Comparison of ENCODE assay signal across 22 cellular contexts in the genomic region with DNA sequence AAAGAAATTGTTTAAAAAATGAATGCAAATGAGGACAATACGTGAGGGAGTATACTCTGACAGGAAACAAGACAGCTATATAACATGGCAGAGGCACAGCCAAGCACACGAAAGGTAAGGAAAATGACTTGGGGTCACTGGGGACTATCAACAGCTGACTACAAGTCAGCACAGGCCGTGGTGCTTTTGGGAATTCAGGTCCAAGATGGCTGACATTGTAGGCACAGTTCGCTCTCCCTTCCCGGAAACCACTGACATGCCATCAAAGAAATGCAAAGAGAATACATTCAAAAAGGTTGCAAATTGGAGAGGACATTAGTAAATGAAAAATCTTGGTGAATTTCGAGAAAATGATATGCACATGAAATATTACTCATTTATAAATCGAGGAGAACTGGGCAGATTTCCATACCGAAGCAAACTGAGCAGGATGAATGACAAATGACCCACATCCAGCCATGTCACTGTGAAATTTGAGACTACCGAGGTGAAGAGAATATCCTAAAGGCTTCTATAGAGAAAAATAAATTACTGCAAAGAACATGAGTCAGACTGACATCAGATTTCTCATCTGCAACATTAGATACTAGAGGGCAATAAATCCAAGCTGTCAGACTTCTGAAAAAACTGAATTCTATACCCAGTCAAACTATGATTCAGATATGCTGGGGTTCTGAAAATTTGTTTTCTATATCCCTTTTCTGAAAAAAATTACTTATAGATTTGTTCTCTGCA.
A peak's percentile ranks its signal among the peaks of the same experiment; 100 is the strongest.
DNase-seq lines count a peak whose midpoint lies in the region; ATAC-seq and TF ChIP-seq lines count a peak whose summit lies in the region.
"Had no signal": no experiment of that assay in that cellular context is flagged by ENCODE, and none has a peak within 500 bp of the region (broad histone marks: within the 10 kb centered on the region; RNA-seq: fewer than 3 reads in every experiment).

No MANE protein-coding gene starts in this region.

- H3K36me3 ChIP-seq in brain microvascular endothelial cell (replicated peaks) (no peaks in the 10 kb centered on the region), mesendoderm (ENCODE audit: control insufficient read depth, insufficient read depth, low read length) (no peaks in the 10 kb centered on the region), BE2C (no peaks in the 10 kb centered on the region)
- H3K36me3 ChIP-seq in naive thymus-derived CD4-positive, alpha-beta T cell (ENCODE audit: control insufficient read depth in 2 of 3, insufficient read depth in 3 of 3, low read length in 3 of 3), result no peaks in the 10 kb centered on the region
- H3K36me3 ChIP-seq: sigmoid colon had no signal

- no peak overlapping the region for H3K4me3 Mint-ChIP-seq in naive thymus-derived CD4-positive, alpha-beta T cell
- H3K4me3 Mint-ChIP-seq: activated CD8-positive, alpha-beta T cell treated with anti-CD3 and anti-CD28 coated beads, Interleukin-2, amount 10 ng/mL, durations not matched to agents 7 days and 5 days; activated naive CD4-positive, alpha-beta T cell treated with anti-CD3 and anti-CD28 coated beads, Interleukin-2, amount 50 U/mL, for 24 hours; activated T-cell treated with anti-CD3 and anti-CD28 coated beads, Interleukin-2, amount 50 U/mL, for 4 hours; B cell; immature natural killer cell; naive thymus-derived CD8-positive, alpha-beta T cell had no signal

- DNase-seq in EL, result peak; percentile 33
- peak; percentile 92 for DNase-seq in M059J (ENCODE audit: low read depth)
- DNase-seq in brain microvascular endothelial cell, result peak; percentile 52
- DNase-seq in mesendoderm, result no peak
- DNase-seq in activated CD4-positive, CD25-positive, alpha-beta regulatory T cell (lab: John Stamatoyannopoulos, UW), result no peak
- DNase-seq in naive thymus-derived CD4-positive, alpha-beta T cell, result no peak
- DNase-seq in BE2C, result no peak
- DNase-seq: activated CD8-positive, alpha-beta T cell treated with anti-CD3 and anti-CD28 coated beads, Interleukin-2, amount 10 ng/mL, durations not matched to agents 7 days and 5 days; activated T-cell treated with anti-CD3 and anti-CD28 coated beads, Interleukin-2, amount 50 U/mL, for 4 hours; body of pancreas; head of caudate nucleus; immature natural killer cell; MM.1S; naive thymus-derived CD8-positive, alpha-beta T cell; NCI-H187 treated with DMSO at 0.1 percent for 48 hours; NCI-H510A treated with DMSO at 0.1 percent for 48 hours; sigmoid colon; stimulated activated CD4-positive, alpha-beta T cell treated with anti-CD3 and anti-CD28 coated beads, Interleukin-1b, Interleukin-23, amount 100 ng/mL, for 48 hours had no signal

- no peak overlapping the region for H3K4me3 ChIP-seq in brain microvascular endothelial cell (ENCODE audit: low read depth, low read length)
- no peak overlapping the region for H3K4me3 ChIP-seq in mesendoderm (ENCODE audit: low read length)
- H3K4me3 ChIP-seq in naive thymus-derived CD4-positive, alpha-beta T cell (ENCODE audit: low read length), result no peak overlapping the region
- H3K4me3 ChIP-seq in BE2C (ENCODE audit: low read depth, low read length), result no peak overlapping the region
- H3K4me3 ChIP-seq: body of pancreas, esophagus muscularis mucosa, sigmoid colon had no signal

- no peak overlapping the region for H4K8ac ChIP-seq in mesendoderm (ENCODE audit: low read depth, low read length)

- TF ChIP-seq CTCF in brain microvascular endothelial cell (IDR thresholded peaks at IDR 0.05; ENCODE audit: low read depth, low read length, missing control alignments) (no peak), BE2C (IDR thresholded peaks at IDR 0.05; ENCODE audit: low read depth, low read length) (no peak)

- H3K36me3 Mint-ChIP-seq in naive thymus-derived CD4-positive, alpha-beta T cell, result peaks cover 4 to 66% (median 28%) of the 10 kb centered on the region in 5 donors

- H2BK120ac ChIP-seq in mesendoderm (ENCODE audit: low read depth, low read length), result no peak overlapping the region

- intact Hi-C loops in naive thymus-derived CD4-positive, alpha-beta T cell (cut with micrococcal nuclease), result no loop called here

- H3K27me3 ChIP-seq in brain microvascular endothelial cell (replicated peaks) (no peaks in the 10 kb centered on the region), mesendoderm (ENCODE audit: insufficient read depth, low read length, poor library complexity) (no peaks in the 10 kb centered on the region), BE2C (no peaks in the 10 kb centered on the region)
- H3K27me3 ChIP-seq in naive thymus-derived CD4-positive, alpha-beta T cell (ENCODE audit: control insufficient read depth in 2 of 2, insufficient read depth in 2 of 2, low read length in 2 of 2), result no peaks in the 10 kb centered on the region
- H3K27me3 ChIP-seq: body of pancreas, esophagus muscularis mucosa, sigmoid colon had no signal

- H3K4me2 ChIP-seq in mesendoderm (ENCODE audit: low read length), result no peak overlapping the region

- H3K27ac ChIP-seq in brain microvascular endothelial cell (no peak overlapping the region), mesendoderm (ENCODE audit: low read depth, low read length) (no peak overlapping the region)
- H3K27ac ChIP-seq in naive thymus-derived CD4-positive, alpha-beta T cell (ENCODE audit: low read depth, low read length), result no peak overlapping the region
- H3K27ac ChIP-seq: body of pancreas, esophagus muscularis mucosa, parathyroid adenoma, sigmoid colon had no signal

- H2BK15ac ChIP-seq in mesendoderm (replicated peaks; ENCODE audit: low read depth), result no peak overlapping the region

- no peak overlapping the region for H2BK5ac ChIP-seq in mesendoderm (ENCODE audit: low read length)

- in situ Hi-C loops in brain microvascular endothelial cell (cut with HindIII; ENCODE audit: low pct_ligation_motif_present, low sequenced_read_pairs), result no loop called here

- no peaks in the 10 kb centered on the region for H3K79me2 ChIP-seq in mesendoderm (ENCODE audit: control insufficient read depth, insufficient read depth, low read length)
- H3K79me2 ChIP-seq: parathyroid adenoma had no signal

- no peak overlapping the region for H3K9ac ChIP-seq in mesendoderm (ENCODE audit: low read length)
- H3K9ac ChIP-seq: parathyroid adenoma had no signal

- no peak overlapping the region for H3K4ac ChIP-seq in mesendoderm (ENCODE audit: low read depth, low read length)

- H3K56ac ChIP-seq in mesendoderm (ENCODE audit: low read length), result peak overlapping the region; percentile 3

- CTCF ChIA-PET in naive thymus-derived CD4-positive, alpha-beta T cell (lab: Charles Lee), result no interaction called here

- H3K18ac ChIP-seq in mesendoderm (ENCODE audit: low read length), result no peak overlapping the region

- no peaks in the 10 kb centered on the region for H3K27me3 Mint-ChIP-seq in naive thymus-derived CD4-positive, alpha-beta T cell
- H3K27me3 Mint-ChIP-seq: activated naive CD4-positive, alpha-beta T cell treated with anti-CD3 and anti-CD28 coated beads, Interleukin-2, amount 50 U/mL, for 24 hours; B cell; naive thymus-derived CD8-positive, alpha-beta T cell had no signal

- no peaks in the 10 kb centered on the region for H3K9me3 ChIP-seq in naive thymus-derived CD4-positive, alpha-beta T cell (ENCODE audit: control insufficient read depth in 2 of 3, low read length in 3 of 3)
- H3K9me3 ChIP-seq in BE2C, result no peaks in the 10 kb centered on the region
- H3K9me3 ChIP-seq: body of pancreas, esophagus muscularis mucosa, sigmoid colon had no signal

- POLR2A ChIA-PET in naive thymus-derived CD4-positive, alpha-beta T cell (lab: Charles Lee), result no interaction called here

- no peak for ATAC-seq in naive thymus-derived CD4-positive, alpha-beta T cell
- ATAC-seq: activated CD8-positive, alpha-beta T cell treated with anti-CD3 and anti-CD28 coated beads, Interleukin-2, amount 10 ng/mL, durations not matched to agents 7 days and 5 days; activated T-cell treated with anti-CD3 and anti-CD28 coated beads, Interleukin-2, amount 50 U/mL, for 4 hours; body of pancreas; naive thymus-derived CD8-positive, alpha-beta T cell had no signal

- no peaks in the 10 kb centered on the region for H3K9me3 Mint-ChIP-seq in naive thymus-derived CD4-positive, alpha-beta T cell
- H3K9me3 Mint-ChIP-seq: activated naive CD4-positive, alpha-beta T cell treated with anti-CD3 and anti-CD28 coated beads, Interleukin-2, amount 50 U/mL, for 24 hours; activated T-cell treated with anti-CD3 and anti-CD28 coated beads, Interleukin-2, amount 50 U/mL, for 4 hours; immature natural killer cell; naive thymus-derived CD8-positive, alpha-beta T cell had no signal

- no CpG with 5 or more reads among the region's 9 CpGs for whole genome bisulfite sequencing in mesendoderm (ENCODE audit: extremely low coverage, insufficient coverage, low lambda C conversion rate)

- no peaks in the 10 kb centered on the region for H3K79me1 ChIP-seq in mesendoderm (ENCODE audit: low read length)

- no peak overlapping the region for H4K5ac ChIP-seq in mesendoderm (ENCODE audit: low read length)

- no peak overlapping the region for H3K27ac Mint-ChIP-seq in naive thymus-derived CD4-positive, alpha-beta T cell
- H3K27ac Mint-ChIP-seq: activated CD8-positive, alpha-beta T cell treated with anti-CD3 and anti-CD28 coated beads, Interleukin-2, amount 10 ng/mL, durations not matched to agents 7 days and 5 days; activated naive CD4-positive, alpha-beta T cell treated with anti-CD3 and anti-CD28 coated beads, Interleukin-2, amount 50 U/mL, for 24 hours; B cell; immature natural killer cell; naive thymus-derived CD8-positive, alpha-beta T cell had no signal

- no peak overlapping the region for H3K23ac ChIP-seq in mesendoderm (ENCODE audit: low read length)

- H3K4me1 Mint-ChIP-seq in naive thymus-derived CD4-positive, alpha-beta T cell, result peaks cover 0 to 4% (median 0%) of the 10 kb centered on the region in 7 donors
- H3K4me1 Mint-ChIP-seq: B cell, immature natural killer cell had no signal

- H3K4me1 ChIP-seq in mesendoderm (ENCODE audit: control insufficient read depth, low read depth, low read length), result no peaks in the 10 kb centered on the region
- H3K4me1 ChIP-seq in naive thymus-derived CD4-positive, alpha-beta T cell (ENCODE audit: control insufficient read depth in 2 of 2, insufficient read depth in 2 of 2, low read length in 2 of 2), result no peaks in the 10 kb centered on the region
- H3K4me1 ChIP-seq in BE2C, result no peaks in the 10 kb centered on the region
- H3K4me1 ChIP-seq: body of pancreas, parathyroid adenoma, sigmoid colon had no signal

- no peak overlapping the region for H2AK5ac ChIP-seq in mesendoderm (ENCODE audit: low read length)

Comparison
In these comparisons a context has a peak if more than half of its experiments do, and no peak if none do; other contexts are left out.
1. DNase-seq: peak in EL (single experiment), M059J (single experiment) and brain microvascular endothelial cell (single experiment); none in mesendoderm (single experiment), activated CD4-positive, CD25-positive, alpha-beta regulatory T cell (0 of 4), naive thymus-derived CD4-positive, alpha-beta T cell (0 of 9) and BE2C (single experiment).